1 cellular context compared by ENCODE assay signal in genomic region chr2:127410871-127411396, GRCh38.
TF ChIP-seq lines count a peak whose summit lies in the region.

No MANE protein-coding gene starts in this region.

TF ChIP-seq in HepG2, 621 proteins besides CTCF, POLR2A, EP300 and RAD21 (continued from another document and continues in another):
- TF ChIP-seq GATAD1 (CRISPR knock-in tag; IDR thresholded peaks at IDR 0.05) (0 out of 2 replicates have a peak, but pooled peaks have one; percentile 20), SRSF4 (IDR thresholded peaks at IDR 0.05; ENCODE audit: low read depth, low read length, poor library complexity, severe bottlenecking) (no peak), FOXC1 (CRISPR knock-in tag; IDR thresholded peaks at IDR 0.05; ENCODE audit: borderline replicate concordance) (no peak), ZNF556 (CRISPR knock-in tag; IDR thresholded peaks at IDR 0.05; ENCODE audit: borderline replicate concordance) (no peak), MED1 (CRISPR knock-in tag; IDR thresholded peaks at IDR 0.05) (peak; percentile 32; the same call in 1 of the 2 replicates), ZMAT5 (CRISPR knock-in tag; IDR thresholded peaks at IDR 0.05; ENCODE audit: borderline replicate concordance, low read depth) (no peak), FOXP4 (CRISPR knock-in tag; IDR thresholded peaks at IDR 0.05) (no peak), ZFP91 (CRISPR knock-in tag; IDR thresholded peaks at IDR 0.05; ENCODE audit: borderline replicate concordance) (no peak), NCOA2 (CRISPR knock-in tag; IDR thresholded peaks at IDR 0.05) (peak; percentile 48; the same call in 1 of the 2 replicates), TCF7 (IDR thresholded peaks at IDR 0.05; ENCODE audit: low read depth) (0 out of 2 replicates have a peak, but pooled peaks have one; percentile 14), TFE3 (CRISPR knock-in tag; IDR thresholded peaks at IDR 0.05) (no peak), NR2F1 (CRISPR knock-in tag; IDR thresholded peaks at IDR 0.05) (no peak), ATF5 (CRISPR knock-in tag; IDR thresholded peaks at IDR 0.05; ENCODE audit: low read depth) (no peak), ATF6 (CRISPR knock-in tag; conservative IDR thresholded peaks at IDR 0.05) (no peak), ZNF766 (CRISPR knock-in tag; IDR thresholded peaks at IDR 0.05; ENCODE audit: borderline replicate concordance) (no peak), ZNF572 (CRISPR knock-in tag; IDR thresholded peaks at IDR 0.05) (no peak), ZBTB33 (CRISPR knock-in tag; IDR thresholded peaks at IDR 0.05) (no peak), ZNF225 (CRISPR knock-in tag; IDR thresholded peaks at IDR 0.05) (no peak), SOX5 (CRISPR knock-in tag; IDR thresholded peaks at IDR 0.05; ENCODE audit: borderline replicate concordance) (peak; percentile 42; the same call in 1 of the 2 replicates), SNAPC4 (CRISPR knock-in tag; IDR thresholded peaks at IDR 0.05) (0 out of 2 replicates have a peak, but pooled peaks have one; percentile 11), SP140L (CRISPR knock-in tag; IDR thresholded peaks at IDR 0.05; ENCODE audit: borderline replicate concordance) (no peak), CREM (IDR thresholded peaks at IDR 0.05) (peak; percentile 45; the same call in 1 of the 2 replicates), CREM (CRISPR knock-in tag; IDR thresholded peaks at IDR 0.05) (no peak), IKZF5 (CRISPR knock-in tag; IDR thresholded peaks at IDR 0.05) (peak; percentile 48; the same call in 1 of the 2 replicates), RAD51 (IDR thresholded peaks at IDR 0.05; ENCODE audit: borderline replicate concordance) (no peak), ZBTB43 (CRISPR knock-in tag; conservative IDR thresholded peaks at IDR 0.05) (0 out of 2 replicates have a peak, but pooled peaks have one; percentile 53), PHF21A (CRISPR knock-in tag; IDR thresholded peaks at IDR 0.05) (peak; percentile 33), ZNF558 (CRISPR knock-in tag; IDR thresholded peaks at IDR 0.05; ENCODE audit: borderline replicate concordance) (no peak), RCOR2 (CRISPR knock-in tag; IDR thresholded peaks at IDR 0.05) (peak; percentile 24; the same call in 1 of the 2 replicates), MAX (IDR thresholded peaks at IDR 0.05) (peak; percentile 83), E2F1 (CRISPR knock-in tag; IDR thresholded peaks at IDR 0.05) (no peak), KLF13 (CRISPR knock-in tag; IDR thresholded peaks at IDR 0.05) (no peak), ZNF20 (CRISPR knock-in tag; IDR thresholded peaks at IDR 0.05) (no peak), ZNF264 (CRISPR knock-in tag; IDR thresholded peaks at IDR 0.05) (no peak)
